8 cellular contexts compared by ENCODE assay signal in the genomic region with DNA sequence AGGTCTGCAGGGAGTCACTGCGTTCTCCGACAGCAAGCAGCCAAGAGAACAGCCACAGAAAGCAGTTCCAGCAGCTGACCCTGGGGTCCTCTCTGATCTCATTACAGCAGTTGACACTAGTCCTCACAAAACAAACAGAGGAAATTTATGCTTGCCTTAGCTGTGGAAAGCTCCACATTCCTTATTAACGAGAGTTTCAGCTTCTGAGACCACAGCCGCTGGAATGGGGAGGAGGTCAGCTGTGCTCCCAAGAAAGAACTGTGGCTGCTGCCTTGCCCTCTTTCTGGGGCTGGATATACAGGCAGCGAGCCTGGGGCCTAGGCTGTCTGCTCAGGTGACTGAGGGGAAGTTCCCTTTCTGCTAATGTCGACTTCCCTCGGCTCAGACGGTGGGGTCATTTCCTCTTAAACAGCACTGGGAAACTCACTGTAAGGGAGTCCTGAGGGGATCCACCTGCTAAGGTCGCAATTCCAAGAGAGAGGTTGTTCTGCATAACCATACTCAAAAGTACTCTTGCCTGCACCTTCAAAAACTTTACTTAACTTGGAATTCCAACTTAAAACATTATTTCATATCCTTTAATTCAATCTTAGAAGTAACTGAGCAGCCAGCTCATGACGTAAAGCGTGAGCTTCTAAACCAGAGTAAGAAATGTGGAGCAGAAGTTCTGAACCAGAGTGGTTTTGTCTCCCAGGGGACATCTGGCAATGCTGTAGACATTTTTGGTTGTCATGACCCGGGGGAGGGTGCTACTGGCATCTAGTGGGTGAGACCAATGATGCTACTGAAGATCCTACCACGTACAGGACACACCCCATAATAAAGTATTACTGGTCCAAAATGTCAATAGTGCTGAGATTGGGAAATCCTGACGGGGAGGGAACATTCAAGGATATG.
DNase-seq lines count a peak whose midpoint lies in the region; ATAC-seq, FAIRE-seq and TF ChIP-seq lines count a peak whose summit lies in the region.

No MANE protein-coding gene starts in this region.

- H3K27ac ChIP-seq in left lung: peak overlapping the region in 1 of 2 donors; percentile 53

- ATAC-seq in HG03432 (IDR thresholded peaks at IDR 0.05; ENCODE audit: unreplicated experiment): peak; percentile 81
- no peak for ATAC-seq in left lung
- no peak for ATAC-seq in HG03280 (IDR thresholded peaks at IDR 0.05; ENCODE audit: unreplicated experiment)

- H3K4me3 ChIP-seq in left lung: no peak overlapping the region

- H3K36me3 ChIP-seq in left lung: no peaks in the 10 kb centered on the region

- no peaks in the 10 kb centered on the region for H3K27me3 ChIP-seq in left lung

- DNase-seq in stimulated activated CD4-positive, alpha-beta T cell treated with anti-CD3 and anti-CD28 coated beads, Interleukin-4, amount 100 ng/mL, for 1 hour: peak; percentile 28
- DNase-seq in stimulated activated CD4-positive, alpha-beta T cell treated with anti-CD3 and anti-CD28 coated beads, Interleukin-1b, Interleukin-23, amount 100 ng/mL, for 48 hours: no peak
- peak; percentile 29 to 34 for DNase-seq in activated CD4-positive, alpha-beta T cell treated with anti-CD3 and anti-CD28 coated beads, Interleukin-2, amount 50 U/mL, for 4 hours
- DNase-seq in left lung (peak; percentile 43 to 50), urothelium cell line (ENCODE audit: low spot score) (peak; percentile 30), HTR-8/SVneo (ENCODE audit: insufficient read length, low spot score) (no peak)

- TF ChIP-seq CTCF in left lung (IDR thresholded peaks at IDR 0.05): no peak

- H3K4me1 ChIP-seq in left lung: peaks cover 24 to 32% of the 10 kb centered on the region in 2 donors

- FAIRE-seq in urothelium cell line (lab: Jason Lieb, UNC) (no peak), HTR-8/SVneo (lab: Jason Lieb, UNC) (no peak)

- intact Hi-C loops in left lung (cut with DNase I): no loop called here

- H3K9me3 ChIP-seq in left lung: no peaks in the 10 kb centered on the region

Comparison
In these comparisons a context has a peak if more than half of its experiments do, and no peak if none do; other contexts are left out.
1. DNase-seq: peak in stimulated activated CD4-positive, alpha-beta T cell treated with anti-CD3 and anti-CD28 coated beads, Interleukin-4, amount 100 ng/mL, for 1 hour (single experiment), activated CD4-positive, alpha-beta T cell treated with anti-CD3 and anti-CD28 coated beads, Interleukin-2, amount 50 U/mL, for 4 hours (2 of 2), left lung (2 of 2) and urothelium cell line (single experiment); none in stimulated activated CD4-positive, alpha-beta T cell treated with anti-CD3 and anti-CD28 coated beads, Interleukin-1b, Interleukin-23, amount 100 ng/mL, for 48 hours (single experiment) and HTR-8/SVneo (single experiment).